ENCODE assay signal across 14 cellular contexts in the genomic region with DNA sequence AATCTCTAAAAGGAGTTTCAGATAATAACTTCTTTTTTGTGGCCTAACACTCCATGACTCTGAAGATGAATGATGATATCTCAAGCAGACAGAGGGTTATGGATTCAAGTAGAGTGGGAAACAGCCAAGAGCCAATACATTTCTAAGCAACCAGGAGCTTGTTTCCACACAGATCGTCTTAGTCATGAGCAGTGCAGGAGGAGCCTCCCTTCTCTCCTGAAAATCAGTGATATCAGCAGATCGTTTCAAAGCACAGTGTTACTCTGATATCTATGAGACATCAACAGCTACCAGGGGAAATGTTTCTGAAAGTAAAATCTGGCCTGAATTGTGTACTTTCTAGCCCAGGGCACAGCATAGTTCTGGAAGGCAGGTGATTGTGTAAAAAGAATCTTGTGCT. TPM values are rescaled to one million over a fixed set of nuclear protein-coding genes. Genes with fewer than 3 reads are reported as not detected.
A peak's percentile ranks its signal among the peaks of the same experiment; 100 is the strongest.
DNase-seq lines count a peak whose midpoint lies in the region; ATAC-seq and TF ChIP-seq lines count a peak whose summit lies in the region.
"Had no signal": no experiment of that assay in that cellular context is flagged by ENCODE, and none has a peak within 500 bp of the region (broad histone marks: within the 10 kb centered on the region; RNA-seq: fewer than 3 reads in every experiment).

No MANE protein-coding gene starts in this region.

- 0 out of 2 replicates have a peak overlapping the region, but pooled peaks have one; percentile 19 for H2AFZ ChIP-seq in GM23248
- H2AFZ ChIP-seq in SK-N-SH (ENCODE audit: low read depth): no peak overlapping the region

- H4K20me1 ChIP-seq in GM23248 (ENCODE audit: insufficient read depth): no peaks in the 10 kb centered on the region
- H4K20me1 ChIP-seq in SK-N-SH (ENCODE audit: insufficient read depth): no peaks in the 10 kb centered on the region

- no peaks in the 10 kb centered on the region for H3K27me3 ChIP-seq in GM23248 (replicated peaks; ENCODE audit: insufficient read depth)
- H3K27me3 ChIP-seq in SK-N-SH (ENCODE audit: insufficient read depth): no peaks in the 10 kb centered on the region
- H3K27me3 ChIP-seq: adrenal gland had no signal

- H3K9me3 ChIP-seq in GM23248 (ENCODE audit: low read depth) (no peaks in the 10 kb centered on the region), SK-N-SH (no peaks in the 10 kb centered on the region)

- H3K79me2 ChIP-seq in GM23248 (ENCODE audit: insufficient read depth) (no peaks in the 10 kb centered on the region), SK-N-SH (ENCODE audit: insufficient read depth) (peaks cover 79% of the 10 kb centered on the region)

- no peak for TF ChIP-seq RAD21 in SK-N-SH (IDR thresholded peaks at IDR 0.05; ENCODE audit: low read length)

- WGBS in GM23248 (ENCODE audit: low coverage in 1 of 2, low lambda C conversion rate in 2 of 2, missing lambda C conversion rate in 2 of 2), 2 experiments: 9% methylated on average over 2 of the region's 2 CpGs
- 0% methylated on average over 2 of the region's 2 CpGs for WGBS in SK-N-SH (ENCODE audit: low lambda C conversion rate)

- H3K9me2 ChIP-seq in GM23248 (ENCODE audit: insufficient read depth): no peaks in the 10 kb centered on the region
- H3K9me2 ChIP-seq in SK-N-SH: no peaks in the 10 kb centered on the region

- 0 out of 4 replicates have a peak, but pooled peaks of 1 of the 2 experiments have one; percentile 28 for TF ChIP-seq EP300 in SK-N-SH (IDR thresholded peaks at IDR 0.05; ENCODE audit: borderline replicate concordance in 1 of 2, low read depth in 1 of 2, low read length in 1 of 2)

- H3F3A ChIP-seq in GM23248 (ENCODE audit: insufficient read depth) (no peaks in the 10 kb centered on the region), SK-N-SH (replicated peaks; ENCODE audit: insufficient read depth) (peaks cover 30% of the 10 kb centered on the region)

- POLR2A ChIA-PET in SK-N-SH (lab: Yijun Ruan, JAX): no interaction called here

- H3K4me1 ChIP-seq in GM23248 (ENCODE audit: insufficient read depth): no peaks in the 10 kb centered on the region
- H3K4me1 ChIP-seq in SK-N-SH (ENCODE audit: control insufficient read depth in 1 of 2, insufficient read depth in 2 of 2, low read depth in 1 of 2, low read length in 1 of 2): no peaks in the 10 kb centered on the region; a peak in 1 of 4 replicates
- H3K4me1 ChIP-seq: adrenal gland had no signal

- no peak for TF ChIP-seq CTCF in SK-N-SH (IDR thresholded peaks at IDR 0.05)

- no peak overlapping the region for H3K9ac ChIP-seq in GM23248
- peak overlapping the region; percentile 44; the same call in 1 of the 2 replicates for H3K9ac ChIP-seq in SK-N-SH

- H3K36me3 ChIP-seq in GM23248 (ENCODE audit: low read depth) (no peaks in the 10 kb centered on the region), SK-N-SH (replicated peaks in 1 of 2; ENCODE audit: control insufficient read depth in 1 of 2, insufficient read depth in 2 of 2, low read length in 1 of 2) (peaks cover 3 to 8% of the 10 kb centered on the region in 2 experiments)
- H3K36me3 ChIP-seq: adrenal gland had no signal

- ATAC-seq in HG03175 (IDR thresholded peaks at IDR 0.05; ENCODE audit: unreplicated experiment): no peak
- ATAC-seq: activated CD8-positive, alpha-beta memory T cell treated with anti-CD3 and anti-CD28 coated beads, Interleukin-2, amount 10 ng/mL, durations not matched to agents 7 days and 5 days; K562; naive thymus-derived CD8-positive, alpha-beta T cell had no signal

- H3K4me3 ChIP-seq in GM23248 (no peak overlapping the region), SK-N-SH (ENCODE audit: low read depth in 2 of 2, low read length in 1 of 2) (no peak overlapping the region)
- H3K4me3 ChIP-seq: adrenal gland, dorsolateral prefrontal cortex, K562 had no signal

- CTCF ChIA-PET in SK-N-SH (lab: Yijun Ruan, JAX): interaction anchor here (1.2 kb wide), 2 partner anchors 16 to 17 kb away, joined by 3 read pairs; no protein-coding TSS in a partner anchor

- H3K4me2 ChIP-seq in GM23248 (ENCODE audit: unreplicated experiment) (no peak overlapping the region), SK-N-SH (peak overlapping the region; percentile 4; the same call in 1 of the 2 replicates)

- DNase-seq in GM23248: peak; percentile 77
- DNase-seq in SK-N-SH: no peak
- DNase-seq in fibroblast of the conjunctiva (ENCODE audit: low read depth): peak; percentile 35
- peak; percentile 71 for DNase-seq in renal cortical epithelial cell (ENCODE audit: low read depth)
- no peak for DNase-seq in T-helper 9 cell
- DNase-seq in D341Med (ENCODE audit: low spot score): no peak
- DNase-seq: activated CD8-positive, alpha-beta memory T cell treated with anti-CD3 and anti-CD28 coated beads, Interleukin-2, amount 10 ng/mL, durations not matched to agents 7 days and 5 days; adrenal gland; dorsolateral prefrontal cortex; naive thymus-derived CD8-positive, alpha-beta T cell; NCI-H69; SIG-M5 had no signal

- in situ Hi-C loops in GM23248 (cut with MboI): no loop called here

- H3K27ac ChIP-seq in GM23248: no peak overlapping the region
- peak overlapping the region; percentile 76 to 92 for H3K27ac ChIP-seq in SK-N-SH (ENCODE audit: low read depth in 2 of 2, low read length in 1 of 2)
- H3K27ac ChIP-seq: adrenal gland, dorsolateral prefrontal cortex had no signal

TF ChIP-seq in SK-N-SH, 30 proteins besides CTCF, POLR2A, EP300 and RAD21 (continues in another document):
- no peak for TF ChIP-seq ELF1 (IDR thresholded peaks at IDR 0.05)
- no peak for TF ChIP-seq TEAD4 (IDR thresholded peaks at IDR 0.05; ENCODE audit: borderline replicate concordance, insufficient read depth)
- peak; percentile 55 for TF ChIP-seq POLR2AphosphoS5 (IDR thresholded peaks at IDR 0.05; ENCODE audit: low read depth, low read length)
- TF ChIP-seq, protein P1, sequence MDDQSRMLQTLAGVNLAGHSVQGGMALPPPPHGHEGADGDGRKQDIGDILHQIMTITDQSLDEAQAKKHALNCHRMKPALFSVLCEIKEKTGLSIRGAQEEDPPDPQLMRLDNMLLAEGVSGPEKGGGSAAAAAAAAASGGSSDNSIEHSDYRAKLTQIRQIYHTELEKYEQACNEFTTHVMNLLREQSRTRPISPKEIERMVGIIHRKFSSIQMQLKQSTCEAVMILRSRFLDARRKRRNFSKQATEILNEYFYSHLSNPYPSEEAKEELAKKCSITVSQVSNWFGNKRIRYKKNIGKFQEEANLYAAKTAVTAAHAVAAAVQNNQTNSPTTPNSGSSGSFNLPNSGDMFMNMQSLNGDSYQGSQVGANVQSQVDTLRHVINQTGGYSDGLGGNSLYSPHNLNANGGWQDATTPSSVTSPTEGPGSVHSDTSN (IDR thresholded peaks at IDR 0.05): peak; percentile 69
- no peak for TF ChIP-seq RFX5 (IDR thresholded peaks at IDR 0.05; ENCODE audit: low read length)
- no peak for TF ChIP-seq FOXJ3 (CRISPR knock-in tag; IDR thresholded peaks at IDR 0.05)
- TF ChIP-seq FOSL2 (IDR thresholded peaks at IDR 0.05; ENCODE audit: borderline replicate concordance, low read depth): 0 out of 2 replicates have a peak, but pooled peaks have one; percentile 21
- TF ChIP-seq EZH2phosphoT487 (IDR thresholded peaks at IDR 0.05; ENCODE audit: borderline replicate concordance, low read depth): no peak
- TF ChIP-seq, protein P2, sequence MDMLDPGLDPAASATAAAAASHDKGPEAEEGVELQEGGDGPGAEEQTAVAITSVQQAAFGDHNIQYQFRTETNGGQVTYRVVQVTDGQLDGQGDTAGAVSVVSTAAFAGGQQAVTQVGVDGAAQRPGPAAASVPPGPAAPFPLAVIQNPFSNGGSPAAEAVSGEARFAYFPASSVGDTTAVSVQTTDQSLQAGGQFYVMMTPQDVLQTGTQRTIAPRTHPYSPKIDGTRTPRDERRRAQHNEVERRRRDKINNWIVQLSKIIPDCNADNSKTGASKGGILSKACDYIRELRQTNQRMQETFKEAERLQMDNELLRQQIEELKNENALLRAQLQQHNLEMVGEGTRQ (IDR thresholded peaks at IDR 0.05; ENCODE audit: borderline replicate concordance, low read depth, low read length): no peak
- no peak for TF ChIP-seq YY1 (IDR thresholded peaks at IDR 0.05; ENCODE audit: low read depth)
- no peak for TF ChIP-seq GABPA (IDR thresholded peaks at IDR 0.05; ENCODE audit: low read depth)
- no peak for TF ChIP-seq SMC3 (IDR thresholded peaks at IDR 0.05; ENCODE audit: low read depth, low read length)
- TF ChIP-seq FOXM1 (IDR thresholded peaks at IDR 0.05; ENCODE audit: low read depth): no peak
- TF ChIP-seq GATA2 (CRISPR knock-in tag; IDR thresholded peaks at IDR 0.05): no peak
- TF ChIP-seq, protein P3, sequence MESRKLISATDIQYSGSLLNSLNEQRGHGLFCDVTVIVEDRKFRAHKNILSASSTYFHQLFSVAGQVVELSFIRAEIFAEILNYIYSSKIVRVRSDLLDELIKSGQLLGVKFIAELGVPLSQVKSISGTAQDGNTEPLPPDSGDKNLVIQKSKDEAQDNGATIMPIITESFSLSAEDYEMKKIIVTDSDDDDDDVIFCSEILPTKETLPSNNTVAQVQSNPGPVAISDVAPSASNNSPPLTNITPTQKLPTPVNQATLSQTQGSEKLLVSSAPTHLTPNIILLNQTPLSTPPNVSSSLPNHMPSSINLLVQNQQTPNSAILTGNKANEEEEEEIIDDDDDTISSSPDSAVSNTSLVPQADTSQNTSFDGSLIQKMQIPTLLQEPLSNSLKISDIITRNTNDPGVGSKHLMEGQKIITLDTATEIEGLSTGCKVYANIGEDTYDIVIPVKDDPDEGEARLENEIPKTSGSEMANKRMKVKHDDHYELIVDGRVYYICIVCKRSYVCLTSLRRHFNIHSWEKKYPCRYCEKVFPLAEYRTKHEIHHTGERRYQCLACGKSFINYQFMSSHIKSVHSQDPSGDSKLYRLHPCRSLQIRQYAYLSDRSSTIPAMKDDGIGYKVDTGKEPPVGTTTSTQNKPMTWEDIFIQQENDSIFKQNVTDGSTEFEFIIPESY (IDR thresholded peaks at IDR 0.05; ENCODE audit: borderline replicate concordance, low read depth): no peak
- TF ChIP-seq RCOR1 (IDR thresholded peaks at IDR 0.05; ENCODE audit: low read length): no peak
- TF ChIP-seq TCF12 (IDR thresholded peaks at IDR 0.05): peak; percentile 33; the same call in 1 of the 2 replicates
- peak; percentile 47; the same call in 1 of the 2 replicates for TF ChIP-seq JUND (IDR thresholded peaks at IDR 0.05)
- no peak for TF ChIP-seq NRF1 (IDR thresholded peaks at IDR 0.05; ENCODE audit: low read depth, low read length)

RNA-seq across cellular contexts. Expression of a gene that starts 11.5 kb away (rescaled TPM):
- 1.5 and 1.6 TPM in 2 replicates for total RNA-seq in GM23248 (2014; rRNA removed; shearing (Covaris generic))
- polyA plus RNA-seq in GM23248 (2016; fragmentation: Nextera tagmentation; extraction: Ambion mirVana): 0.38 and 0.47 TPM in 2 replicates
- 61.5 and 91.8 TPM in 2 replicates for polyA plus RNA-seq in SK-N-SH (2012; rRNA removed)
- polyA plus RNA-seq in SK-N-SH (2012; cell fraction: cytosol; rRNA removed): 83.4 and 84.3 TPM in 2 replicates
- 78.5 and 178 TPM in 2 replicates for polyA plus RNA-seq in SK-N-SH (2012; cell fraction: nucleus; rRNA removed)
- total RNA-seq in renal cortical epithelial cell: 26.1 and 46.0 TPM in 2 replicates

Comparison
In these comparisons a context has a peak if more than half of its experiments do, and no peak if none do; other contexts are left out.
1. DNase-seq: peak in GM23248 (single experiment), fibroblast of the conjunctiva (single experiment) and renal cortical epithelial cell (single experiment); none in SK-N-SH (single experiment), T-helper 9 cell (single experiment) and D341Med (single experiment).
2. RNA of a gene that starts 11.5 kb away (total RNA-seq): 26.1 to 46.0 TPM in renal cortical epithelial cell; 1.5 to 1.6 TPM in GM23248; every median in the first group is over 10 times any median in the second.